8 cellular contexts compared by ENCODE assay signal in the genomic region with DNA sequence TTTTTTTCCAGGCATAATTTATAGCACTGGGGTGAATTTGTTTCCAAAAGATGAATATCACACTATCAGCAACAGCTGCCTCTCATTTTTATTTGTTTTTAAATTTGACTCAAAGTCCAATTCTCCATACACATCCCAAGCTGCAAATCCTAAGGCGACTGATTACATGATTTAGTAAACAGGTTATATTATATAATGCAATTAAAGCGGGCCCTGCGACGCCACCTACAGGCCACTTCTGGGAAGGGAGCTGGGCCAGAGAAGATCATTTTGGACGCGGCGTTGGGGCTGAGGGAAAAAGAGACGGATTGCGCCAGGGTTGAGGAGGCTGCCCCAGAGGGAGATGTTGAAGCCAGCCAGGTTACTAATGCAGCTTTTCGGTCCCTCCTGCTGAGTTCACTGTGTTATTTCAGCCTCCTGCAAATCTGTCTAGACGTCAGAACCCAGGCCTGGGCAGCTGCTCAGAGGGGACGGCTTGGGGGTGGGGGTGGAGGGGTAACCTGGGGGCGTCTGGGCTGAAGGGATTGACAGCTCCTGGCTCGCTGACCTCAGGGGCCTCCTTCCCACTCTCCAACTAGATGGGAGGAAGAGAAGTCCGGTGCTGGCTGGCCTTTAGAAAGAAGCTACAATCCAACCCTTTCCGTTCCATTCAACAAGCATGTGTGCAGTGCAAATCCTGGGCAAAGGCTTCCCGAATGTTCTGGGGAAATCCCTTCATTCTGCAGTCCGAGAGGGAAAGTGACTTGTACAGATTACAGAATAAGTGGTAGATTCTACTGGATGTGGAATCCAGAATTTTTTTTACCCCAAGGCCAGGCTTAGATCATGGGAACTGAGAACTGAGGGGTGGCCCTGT.
DNase-seq lines count a peak whose midpoint lies in the region; ATAC-seq and TF ChIP-seq lines count a peak whose summit lies in the region.

No MANE protein-coding gene starts in this region.

- no peaks in the 10 kb centered on the region for H3F3A ChIP-seq in MM.1S (ENCODE audit: insufficient read depth, low read length)

- no peaks in the 10 kb centered on the region for H3K4me1 ChIP-seq in MM.1S (ENCODE audit: low read length)

- H3K4me2 ChIP-seq in MM.1S (ENCODE audit: low read depth, low read length), result no peak overlapping the region

- H4K20me1 ChIP-seq in MM.1S (ENCODE audit: insufficient read depth, low read length), result no peaks in the 10 kb centered on the region

- H2AFZ ChIP-seq in MM.1S (ENCODE audit: low read length), result no peak overlapping the region

- ATAC-seq in activated CD4-positive, CD25-positive, alpha-beta regulatory T cell treated with anti-CD3 and anti-CD28 coated beads, Interleukin-2, amount 50 U/mL, for 24 hours, result no peak

- H3K36me3 ChIP-seq in MM.1S (replicated peaks; ENCODE audit: insufficient read depth, low read length), result no peaks in the 10 kb centered on the region

- DNase-seq in activated CD4-positive, CD25-positive, alpha-beta regulatory T cell treated with anti-CD3 and anti-CD28 coated beads, Interleukin-2, amount 50 U/mL, for 72 hours, result peak; percentile 41
- DNase-seq in MM.1S (peak; percentile 48), T1000 (lab: John Stamatoyannopoulos, UW) (peak; percentile 55), cerebellar nuclear complex (lab: John Stamatoyannopoulos, UW) (peak; percentile 15 to 84), kidney tubule cell (ENCODE audit: low spot score) (peak; percentile 50), cortex of kidney (lab: John Stamatoyannopoulos, UW) (no peak)
- DNase-seq in stimulated activated CD4-positive, alpha-beta T cell treated with anti-CD3 and anti-CD28 coated beads, Interleukin-2, amount 100 ng/mL, for 48 hours, result peak; percentile 41 to 50

- H3K79me2 ChIP-seq in MM.1S (ENCODE audit: low read length), result no peaks in the 10 kb centered on the region

- H3K9me3 ChIP-seq in MM.1S (replicated peaks; ENCODE audit: insufficient read depth, low read length), result no peaks in the 10 kb centered on the region

- H3K9ac ChIP-seq in MM.1S (ENCODE audit: low read length), result no peak overlapping the region

- peaks cover 4% of the 10 kb centered on the region; the same call in 1 of the 2 replicates for H3K27me3 ChIP-seq in MM.1S (replicated peaks; ENCODE audit: insufficient read depth, low read length)

- H3K9me2 ChIP-seq in MM.1S (replicated peaks; ENCODE audit: insufficient read depth, low read length), result no peaks in the 10 kb centered on the region

- H3K4me3 ChIP-seq in MM.1S (ENCODE audit: low read length), result no peak overlapping the region

- TF ChIP-seq CTCF in MM.1S (IDR thresholded peaks at IDR 0.05; ENCODE audit: low read length), result peak; percentile 86

- H3K27ac ChIP-seq in MM.1S (ENCODE audit: low read length), result no peak overlapping the region
